12 cellular contexts compared by ENCODE assay signal in the genomic region with DNA sequence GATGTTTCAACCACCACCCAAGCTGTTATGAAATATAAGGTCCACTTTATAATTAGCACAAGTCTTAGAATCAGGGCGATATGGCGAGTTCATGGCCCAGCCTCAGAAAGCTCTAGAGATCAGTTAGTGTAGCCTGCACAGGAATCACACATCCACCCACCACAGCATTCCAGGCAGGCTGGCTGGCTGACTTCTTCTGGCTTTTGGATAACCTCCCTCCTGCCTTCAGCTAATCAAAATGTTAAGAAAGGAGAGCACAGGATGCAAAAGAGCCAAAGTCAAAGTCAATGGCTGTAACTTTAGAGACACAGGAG. TPM values are rescaled to one million over a fixed set of nuclear protein-coding genes. Genes with fewer than 3 reads are reported as not detected.
A peak's percentile ranks its signal among the peaks of the same experiment; 100 is the strongest.
DNase-seq lines count a peak whose midpoint lies in the region; ATAC-seq, FAIRE-seq and TF ChIP-seq lines count a peak whose summit lies in the region.
"Had no signal": no experiment of that assay in that cellular context is flagged by ENCODE, and none has a peak within 500 bp of the region (broad histone marks: within the 10 kb centered on the region; RNA-seq: fewer than 3 reads in every experiment).

No MANE protein-coding gene starts in this region.

- H2AFZ ChIP-seq in GM23248 = no peak overlapping the region
- no peak overlapping the region for H2AFZ ChIP-seq in keratinocyte (ENCODE audit: control insufficient read depth, low read length)

- H3F3A ChIP-seq in GM23248 (ENCODE audit: insufficient read depth) = peaks cover 63% of the 10 kb centered on the region

- peak overlapping the region; percentile 68 for H3K27ac Mint-ChIP-seq in stimulated activated naive B cell treated with anti-CD40 and anti-IgM and Interleukin-4, amounts not matched to agents 10 μg/mL and 1 μg/mL and 100 μg/mL, for 72 hours

- peaks cover 3 to 5% of the 10 kb centered on the region in 2 donors for H3K36me3 Mint-ChIP-seq in stimulated activated naive B cell treated with anti-CD40 and anti-IgM and Interleukin-4, amounts not matched to agents 10 μg/mL and 1 μg/mL and 100 μg/mL, for 72 hours

- intact Hi-C loops in ascending aorta (cut with DNase I) = no loop called here

- H3K4me1 ChIP-seq in GM23248 (ENCODE audit: insufficient read depth) (peaks cover 69% of the 10 kb centered on the region), ascending aorta (peaks cover 8 to 68% of the 10 kb centered on the region in 2 donors), keratinocyte (ENCODE audit: control insufficient read depth, extremely low read depth, insufficient read depth, low read length) (peaks cover 23% of the 10 kb centered on the region)

- H3K4me3 Mint-ChIP-seq in stimulated activated naive B cell treated with anti-CD40 and anti-IgM and Interleukin-4, amounts not matched to agents 10 μg/mL and 1 μg/mL and 100 μg/mL, for 72 hours = peak overlapping the region in 1 of 2 donors; percentile 12

- dilution Hi-C loops in keratinocyte (cut with MboI; ENCODE audit: extremely low pct_ligation_motif_present, low sequenced_read_pairs) = no loop called here

- peaks cover 39 to 65% of the 10 kb centered on the region in 2 donors for H3K4me1 Mint-ChIP-seq in stimulated activated naive B cell treated with anti-CD40 and anti-IgM and Interleukin-4, amounts not matched to agents 10 μg/mL and 1 μg/mL and 100 μg/mL, for 72 hours

- no peak for TF ChIP-seq CTCF in ascending aorta (IDR thresholded peaks at IDR 0.05)
- no peak for TF ChIP-seq CTCF in keratinocyte (optimal IDR thresholded peaks at IDR 0.05 in 1 of 3, IDR thresholded peaks at IDR 0.05 in 1 of 3, conservative IDR thresholded peaks at IDR 0.05 in 1 of 3; ENCODE audit: extremely low read depth in 1 of 3, insufficient read depth in 2 of 3, low read length in 3 of 3)

- DNase-seq in GM23248 = peak; percentile 75
- no peak for DNase-seq in ascending aorta (ENCODE audit: low spot score in 2 of 2)
- no peak for DNase-seq in keratinocyte (ENCODE audit: low read depth, low spot score)
- no peak for DNase-seq in stimulated activated naive B cell treated with anti-CD40 and anti-IgM and Interleukin-4, amounts not matched to agents 10 μg/mL and 1 μg/mL and 100 μg/mL, for 72 hours
- no peak for DNase-seq in NCI-H2196 (lab: John Stamatoyannopoulos, UW; ENCODE audit: unreplicated experiment)
- DNase-seq in midbrain (lab: John Stamatoyannopoulos, UW) = no peak
- DNase-seq in NOMO-1 (lab: John Stamatoyannopoulos, UW; ENCODE audit: unreplicated experiment in 2 of 2) = no peak
- DNase-seq: activated CD4-positive, alpha-beta T cell treated with anti-CD3 and anti-CD28 coated beads, Interleukin-2, amount 50 U/mL, for 48 hours; foreskin melanocyte; Kasumi-1; stimulated activated CD4-positive, alpha-beta T cell treated with anti-CD3 and anti-CD28 coated beads, Interleukin-4, amount 100 ng/mL, for 1 hour had no signal

- H3K9me3 Mint-ChIP-seq in stimulated activated naive B cell treated with anti-CD40 and anti-IgM and Interleukin-4, amounts not matched to agents 10 μg/mL and 1 μg/mL and 100 μg/mL, for 72 hours = no peaks in the 10 kb centered on the region

- no peak for ATAC-seq in stimulated activated naive B cell treated with anti-CD40 and anti-IgM and Interleukin-4, amounts not matched to agents 10 μg/mL and 1 μg/mL and 100 μg/mL, for 72 hours (replicated peaks)
- no peak for ATAC-seq in HG03469 (IDR thresholded peaks at IDR 0.05; ENCODE audit: unreplicated experiment)

- H3K27me3 ChIP-seq in GM23248 (replicated peaks; ENCODE audit: insufficient read depth) = no peaks in the 10 kb centered on the region
- no peaks in the 10 kb centered on the region for H3K27me3 ChIP-seq in ascending aorta
- H3K27me3 ChIP-seq in keratinocyte (ENCODE audit: control insufficient read depth, extremely low read depth, insufficient read depth, low read length) = no peaks in the 10 kb centered on the region

- H3K36me3 ChIP-seq in GM23248 (ENCODE audit: low read depth) (no peaks in the 10 kb centered on the region), ascending aorta (no peaks in the 10 kb centered on the region), keratinocyte (ENCODE audit: control insufficient read depth in 2 of 2, extremely low read depth in 1 of 2, insufficient read depth in 2 of 2, low read length in 2 of 2) (no peaks in the 10 kb centered on the region)

- no peaks in the 10 kb centered on the region for H3K9me1 ChIP-seq in keratinocyte (ENCODE audit: control insufficient read depth, extremely low read depth, insufficient read depth, low read length)

- peak overlapping the region; percentile 71 for H3K4me2 ChIP-seq in GM23248 (ENCODE audit: unreplicated experiment)
- H3K4me2 ChIP-seq in keratinocyte (ENCODE audit: control insufficient read depth, extremely low read depth, insufficient read depth, low read depth, low read length) = no peak overlapping the region

- H3K79me2 ChIP-seq in GM23248 (ENCODE audit: insufficient read depth) (peaks cover 78% of the 10 kb centered on the region), keratinocyte (ENCODE audit: control insufficient read depth, insufficient read depth, low read length) (no peaks in the 10 kb centered on the region)

- WGBS in GM23248 (ENCODE audit: low coverage in 1 of 2, low lambda C conversion rate in 2 of 2, missing lambda C conversion rate in 2 of 2), 2 experiments = 8 to 13% methylated on average over 2 of the region's 2 CpGs

- in situ Hi-C loops in GM23248 (cut with MboI) = no loop called here

- peak overlapping the region; percentile 93 for H3K27ac ChIP-seq in GM23248
- peak overlapping the region; percentile 84 to 87 for H3K27ac ChIP-seq in ascending aorta
- no peak overlapping the region for H3K27ac ChIP-seq in keratinocyte (ENCODE audit: control insufficient read depth, insufficient read depth, low read length)

- H3K9ac ChIP-seq in GM23248 = peak overlapping the region; percentile 73
- H3K9ac ChIP-seq in keratinocyte (ENCODE audit: control insufficient read depth, extremely low read depth, insufficient read depth, low read length) = peak overlapping the region; percentile 11

- H3K4me3 ChIP-seq in GM23248 = peak overlapping the region; percentile 56
- no peak overlapping the region for H3K4me3 ChIP-seq in ascending aorta
- no peak overlapping the region for H3K4me3 ChIP-seq in keratinocyte (ENCODE audit: control insufficient read depth in 2 of 3, extremely low read depth in 1 of 3, insufficient read depth in 2 of 3, low read depth in 1 of 3, low read length in 3 of 3)

- FAIRE-seq in keratinocyte (lab: Jason Lieb, UNC) = no peak

- H3K9me3 ChIP-seq in GM23248 (ENCODE audit: low read depth) (no peaks in the 10 kb centered on the region), ascending aorta (no peaks in the 10 kb centered on the region), keratinocyte (ENCODE audit: control insufficient read depth, low read depth, low read length) (no peaks in the 10 kb centered on the region)

- no peaks in the 10 kb centered on the region for H3K9me2 ChIP-seq in GM23248 (ENCODE audit: insufficient read depth)

- H4K20me1 ChIP-seq in GM23248 (ENCODE audit: insufficient read depth) (no peaks in the 10 kb centered on the region), keratinocyte (ENCODE audit: control insufficient read depth, extremely low read depth, insufficient read depth, low read length) (no peaks in the 10 kb centered on the region)

- H3K27me3 Mint-ChIP-seq in stimulated activated naive B cell treated with anti-CD40 and anti-IgM and Interleukin-4, amounts not matched to agents 10 μg/mL and 1 μg/mL and 100 μg/mL, for 72 hours = no peaks in the 10 kb centered on the region

RNA-seq across cellular contexts. Expression of gene SH3BP5, which starts 15.3 kb away (rescaled TPM):
- 39.2 and 69.2 TPM in 2 replicates for total RNA-seq in GM23248 (2014; rRNA removed; shearing (Covaris generic))
- polyA plus RNA-seq in GM23248 (2016; fragmentation: Nextera tagmentation; extraction: Ambion mirVana) (35.9 and 37.8 TPM in 2 replicates), keratinocyte (11.7 to 13.4 TPM (median 13.3 TPM) in 3 replicates)
- 65.9 TPM for total RNA-seq in ascending aorta
- 20.5 TPM for polyA plus RNA-seq in keratinocyte (2011; ENCODE audit: low read depth)
- 10.6 and 11.5 TPM in 2 replicates for polyA plus RNA-seq in keratinocyte (2011; cell fraction: cytosol; rRNA removed)
- 15.7 and 18.3 TPM in 2 replicates for polyA plus RNA-seq in keratinocyte (2011; cell fraction: nucleus; rRNA removed)
- 9.6 and 11.0 TPM in 2 replicates for polyA plus RNA-seq in keratinocyte (2012; ENCODE audit: low replicate concordance)
- 3.6 to 8.2 TPM (median 6.9 TPM) in 3 replicates for polyA minus RNA-seq in keratinocyte
- polyA minus RNA-seq in keratinocyte (2011; cell fraction: cytosol; rRNA and poly(A)+ RNA removed) = 10.6 TPM
- 5.5 and 7.4 TPM in 2 replicates for polyA minus RNA-seq in keratinocyte (2011; cell fraction: nucleus; rRNA and poly(A)+ RNA removed)
